Comparison of ENCODE assay signal across 1 cellular context in genomic region chr22:23786752-23787599, GRCh38.
A peak's percentile ranks its signal among the peaks of the same experiment; 100 is the strongest.
TF ChIP-seq lines count a peak whose summit lies in the region.

Gene SMARCB1 (plus strand): TSS chr22:23786966. CDS start chr22:23787170, 204 bp downstream.

TF ChIP-seq in GM12878, 131 proteins besides CTCF, POLR2A, EP300 and RAD21 (continued from another document):
- TF ChIP-seq MLLT1 (IDR thresholded peaks at IDR 0.05) (0 out of 2 replicates have a peak, but pooled peaks have one; percentile 65), RELB (IDR thresholded peaks at IDR 0.05; ENCODE audit: low read depth) (no peak; the same call in none of the 2 replicates), CBFB (IDR thresholded peaks at IDR 0.05; ENCODE audit: low read depth) (no peak), SMC3 (IDR thresholded peaks at IDR 0.05; ENCODE audit: borderline replicate concordance, low read length) (no peak; the same call in 1 of the 2 replicates), NFXL1 (IDR thresholded peaks at IDR 0.05; ENCODE audit: borderline replicate concordance) (no peak), MTA2 (IDR thresholded peaks at IDR 0.05; ENCODE audit: low read depth) (peak; percentile 24; the same call in 1 of the 2 replicates), ESRRA (IDR thresholded peaks at IDR 0.05; ENCODE audit: low read length) (no peak)
- TF ChIP-seq, protein P1, sequence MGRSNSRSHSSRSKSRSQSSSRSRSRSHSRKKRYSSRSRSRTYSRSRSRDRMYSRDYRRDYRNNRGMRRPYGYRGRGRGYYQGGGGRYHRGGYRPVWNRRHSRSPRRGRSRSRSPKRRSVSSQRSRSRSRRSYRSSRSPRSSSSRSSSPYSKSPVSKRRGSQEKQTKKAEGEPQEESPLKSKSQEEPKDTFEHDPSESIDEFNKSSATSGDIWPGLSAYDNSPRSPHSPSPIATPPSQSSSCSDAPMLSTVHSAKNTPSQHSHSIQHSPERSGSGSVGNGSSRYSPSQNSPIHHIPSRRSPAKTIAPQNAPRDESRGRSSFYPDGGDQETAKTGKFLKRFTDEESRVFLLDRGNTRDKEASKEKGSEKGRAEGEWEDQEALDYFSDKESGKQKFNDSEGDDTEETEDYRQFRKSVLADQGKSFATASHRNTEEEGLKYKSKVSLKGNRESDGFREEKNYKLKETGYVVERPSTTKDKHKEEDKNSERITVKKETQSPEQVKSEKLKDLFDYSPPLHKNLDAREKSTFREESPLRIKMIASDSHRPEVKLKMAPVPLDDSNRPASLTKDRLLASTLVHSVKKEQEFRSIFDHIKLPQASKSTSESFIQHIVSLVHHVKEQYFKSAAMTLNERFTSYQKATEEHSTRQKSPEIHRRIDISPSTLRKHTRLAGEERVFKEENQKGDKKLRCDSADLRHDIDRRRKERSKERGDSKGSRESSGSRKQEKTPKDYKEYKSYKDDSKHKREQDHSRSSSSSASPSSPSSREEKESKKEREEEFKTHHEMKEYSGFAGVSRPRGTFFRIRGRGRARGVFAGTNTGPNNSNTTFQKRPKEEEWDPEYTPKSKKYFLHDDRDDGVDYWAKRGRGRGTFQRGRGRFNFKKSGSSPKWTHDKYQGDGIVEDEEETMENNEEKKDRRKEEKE (IDR thresholded peaks at IDR 0.05): peak; percentile 86
